Comparison of ENCODE assay signal across 1 cellular context in the genomic region with DNA sequence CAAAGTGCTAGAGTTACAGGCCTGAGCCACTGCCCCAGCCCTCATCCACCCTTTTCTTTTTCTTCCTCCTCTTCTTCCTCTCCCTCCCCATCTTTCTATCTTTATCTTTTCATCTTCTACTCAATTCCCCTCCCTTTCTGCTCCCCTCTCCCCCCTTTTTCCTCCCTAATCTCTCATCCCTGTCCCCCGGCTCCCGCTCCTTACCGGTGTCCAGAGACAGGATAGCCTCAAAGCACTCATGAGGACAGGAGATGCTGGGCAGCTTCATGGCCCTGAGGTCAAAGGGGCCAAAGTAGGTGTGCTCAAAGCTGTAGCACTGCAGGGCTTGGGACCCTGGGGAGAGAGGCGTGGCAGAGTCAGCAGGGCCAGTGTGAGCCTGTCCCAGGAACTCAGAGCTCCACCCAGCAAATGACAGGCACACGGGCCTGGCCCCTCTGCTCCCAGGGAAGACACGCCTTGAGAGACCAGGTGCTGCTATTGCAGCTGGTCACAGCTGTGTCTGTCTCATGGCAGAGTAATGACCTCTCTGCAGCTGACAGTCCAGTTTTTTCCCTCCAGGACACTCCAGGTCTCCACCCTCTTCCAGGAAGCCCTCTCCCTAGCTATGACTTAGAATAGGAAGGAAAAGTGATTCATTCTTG.
TF ChIP-seq lines count a peak whose summit lies in the region.

No MANE protein-coding gene starts in this region.

TF ChIP-seq in WTC11, 78 proteins besides CTCF, POLR2A, EP300 and RAD21 (continued from another document):
- TF ChIP-seq, protein P1, sequence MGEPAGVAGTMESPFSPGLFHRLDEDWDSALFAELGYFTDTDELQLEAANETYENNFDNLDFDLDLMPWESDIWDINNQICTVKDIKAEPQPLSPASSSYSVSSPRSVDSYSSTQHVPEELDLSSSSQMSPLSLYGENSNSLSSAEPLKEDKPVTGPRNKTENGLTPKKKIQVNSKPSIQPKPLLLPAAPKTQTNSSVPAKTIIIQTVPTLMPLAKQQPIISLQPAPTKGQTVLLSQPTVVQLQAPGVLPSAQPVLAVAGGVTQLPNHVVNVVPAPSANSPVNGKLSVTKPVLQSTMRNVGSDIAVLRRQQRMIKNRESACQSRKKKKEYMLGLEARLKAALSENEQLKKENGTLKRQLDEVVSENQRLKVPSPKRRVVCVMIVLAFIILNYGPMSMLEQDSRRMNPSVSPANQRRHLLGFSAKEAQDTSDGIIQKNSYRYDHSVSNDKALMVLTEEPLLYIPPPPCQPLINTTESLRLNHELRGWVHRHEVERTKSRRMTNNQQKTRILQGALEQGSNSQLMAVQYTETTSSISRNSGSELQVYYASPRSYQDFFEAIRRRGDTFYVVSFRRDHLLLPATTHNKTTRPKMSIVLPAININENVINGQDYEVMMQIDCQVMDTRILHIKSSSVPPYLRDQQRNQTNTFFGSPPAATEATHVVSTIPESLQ (CRISPR knock-in tag; IDR thresholded peaks at IDR 0.05): no peak
- no peak for TF ChIP-seq IRF2 (CRISPR knock-in tag; IDR thresholded peaks at IDR 0.05; ENCODE audit: borderline replicate concordance, low read depth)
- TF ChIP-seq, protein P2, sequence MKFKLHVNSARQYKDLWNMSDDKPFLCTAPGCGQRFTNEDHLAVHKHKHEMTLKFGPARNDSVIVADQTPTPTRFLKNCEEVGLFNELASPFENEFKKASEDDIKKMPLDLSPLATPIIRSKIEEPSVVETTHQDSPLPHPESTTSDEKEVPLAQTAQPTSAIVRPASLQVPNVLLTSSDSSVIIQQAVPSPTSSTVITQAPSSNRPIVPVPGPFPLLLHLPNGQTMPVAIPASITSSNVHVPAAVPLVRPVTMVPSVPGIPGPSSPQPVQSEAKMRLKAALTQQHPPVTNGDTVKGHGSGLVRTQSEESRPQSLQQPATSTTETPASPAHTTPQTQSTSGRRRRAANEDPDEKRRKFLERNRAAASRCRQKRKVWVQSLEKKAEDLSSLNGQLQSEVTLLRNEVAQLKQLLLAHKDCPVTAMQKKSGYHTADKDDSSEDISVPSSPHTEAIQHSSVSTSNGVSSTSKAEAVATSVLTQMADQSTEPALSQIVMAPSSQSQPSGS (CRISPR knock-in tag; IDR thresholded peaks at IDR 0.05; ENCODE audit: borderline replicate concordance, low read depth): no peak
- TF ChIP-seq, protein P3, sequence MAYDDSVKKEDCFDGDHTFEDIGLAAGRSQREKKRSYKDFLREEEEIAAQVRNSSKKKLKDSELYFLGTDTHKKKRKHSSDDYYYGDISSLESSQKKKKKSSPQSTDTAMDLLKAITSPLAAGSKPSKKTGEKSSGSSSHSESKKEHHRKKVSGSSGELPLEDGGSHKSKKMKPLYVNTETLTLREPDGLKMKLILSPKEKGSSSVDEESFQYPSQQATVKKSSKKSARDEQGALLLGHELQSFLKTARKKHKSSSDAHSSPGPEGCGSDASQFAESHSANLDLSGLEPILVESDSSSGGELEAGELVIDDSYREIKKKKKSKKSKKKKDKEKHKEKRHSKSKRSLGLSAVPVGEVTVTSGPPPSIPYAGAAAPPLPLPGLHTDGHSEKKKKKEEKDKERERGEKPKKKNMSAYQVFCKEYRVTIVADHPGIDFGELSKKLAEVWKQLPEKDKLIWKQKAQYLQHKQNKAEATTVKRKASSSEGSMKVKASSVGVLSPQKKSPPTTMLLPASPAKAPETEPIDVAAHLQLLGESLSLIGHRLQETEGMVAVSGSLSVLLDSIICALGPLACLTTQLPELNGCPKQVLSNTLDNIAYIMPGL (CRISPR knock-in tag; IDR thresholded peaks at IDR 0.05): no peak
- no peak for TF ChIP-seq ZNF121 (CRISPR knock-in tag; IDR thresholded peaks at IDR 0.05)
- TF ChIP-seq ZNF232 (CRISPR knock-in tag; IDR thresholded peaks at IDR 0.05): no peak
- no peak for TF ChIP-seq ETV6 (CRISPR knock-in tag; IDR thresholded peaks at IDR 0.05)
- TF ChIP-seq, protein P4, sequence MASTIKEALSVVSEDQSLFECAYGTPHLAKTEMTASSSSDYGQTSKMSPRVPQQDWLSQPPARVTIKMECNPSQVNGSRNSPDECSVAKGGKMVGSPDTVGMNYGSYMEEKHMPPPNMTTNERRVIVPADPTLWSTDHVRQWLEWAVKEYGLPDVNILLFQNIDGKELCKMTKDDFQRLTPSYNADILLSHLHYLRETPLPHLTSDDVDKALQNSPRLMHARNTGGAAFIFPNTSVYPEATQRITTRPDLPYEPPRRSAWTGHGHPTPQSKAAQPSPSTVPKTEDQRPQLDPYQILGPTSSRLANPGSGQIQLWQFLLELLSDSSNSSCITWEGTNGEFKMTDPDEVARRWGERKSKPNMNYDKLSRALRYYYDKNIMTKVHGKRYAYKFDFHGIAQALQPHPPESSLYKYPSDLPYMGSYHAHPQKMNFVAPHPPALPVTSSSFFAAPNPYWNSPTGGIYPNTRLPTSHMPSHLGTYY (CRISPR knock-in tag; IDR thresholded peaks at IDR 0.05): no peak
TF ChIP-seq in WTC11: peak in this region for 0.
